ENCODE assay signal across 19 cellular contexts in the genomic region with DNA sequence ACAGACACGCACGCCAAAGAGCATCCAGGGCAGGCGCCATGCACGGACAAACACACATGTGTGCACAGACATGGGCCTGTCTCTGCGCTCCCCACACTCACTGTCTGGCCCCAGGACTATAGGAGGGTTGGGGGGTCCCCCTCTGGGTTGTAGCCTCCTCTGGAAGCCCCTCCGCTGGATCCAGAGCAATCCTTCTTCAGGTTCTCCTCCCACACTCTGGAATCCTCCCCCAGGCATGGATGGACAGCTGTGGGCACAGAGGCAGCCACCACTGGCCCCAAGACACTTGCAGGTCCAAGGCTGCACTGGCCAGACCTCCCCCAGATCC. TPM values are rescaled to one million over a fixed set of nuclear protein-coding genes. Genes with fewer than 3 reads are reported as not detected.
A peak's percentile ranks its signal among the peaks of the same experiment; 100 is the strongest.
DNase-seq lines count a peak whose midpoint lies in the region; ATAC-seq, FAIRE-seq and TF ChIP-seq lines count a peak whose summit lies in the region.
"Had no signal": no experiment of that assay in that cellular context is flagged by ENCODE, and none has a peak within 500 bp of the region (broad histone marks: within the 10 kb centered on the region; RNA-seq: fewer than 3 reads in every experiment).

No MANE protein-coding gene starts in this region.

- H3K4me3 ChIP-seq in kidney (ENCODE audit: low read length in 2 of 2) = no peak overlapping the region
- H3K4me3 ChIP-seq in sigmoid colon = no peak overlapping the region
- H3K4me3 ChIP-seq: GM23248 had no signal

- peak; percentile 2 for DNase-seq in Ammon's horn (ENCODE audit: low spot score)
- DNase-seq in GM19238 (ENCODE audit: insufficient read length, low spot score) = peak; percentile 7
- DNase-seq in kidney = peak; percentile 59
- peak; percentile 35 for DNase-seq in sigmoid colon
- DNase-seq in H54 (ENCODE audit: insufficient read length, low spot score) = no peak
- no peak for DNase-seq in activated naive CD8-positive, alpha-beta T cell treated with anti-CD3 and anti-CD28 coated beads for 36 hours
- DNase-seq: CD8-positive, alpha-beta T cell; COR-L47; DND-41; GDM1; GM23248; IMR-90 had no signal

- no peak for TF ChIP-seq EP300 in sigmoid colon (IDR thresholded peaks at IDR 0.05)

- H3K27ac ChIP-seq in kidney (ENCODE audit: low read depth in 2 of 2, low read length in 2 of 2) (no peak overlapping the region), sigmoid colon (no peak overlapping the region)
- H3K27ac ChIP-seq: GM23248 had no signal

- H3K4me1 ChIP-seq in kidney (ENCODE audit: control insufficient read depth in 1 of 2, insufficient read depth in 1 of 2, low read depth in 1 of 2, low read length in 2 of 2) = peaks cover 6 to 10% of the 10 kb centered on the region in 2 donors
- no peaks in the 10 kb centered on the region for H3K4me1 ChIP-seq in sigmoid colon

- no peaks in the 10 kb centered on the region for H3K36me3 Mint-ChIP-seq in activated naive CD8-positive, alpha-beta T cell treated with anti-CD3 and anti-CD28 coated beads for 36 hours
- H3K36me3 Mint-ChIP-seq: CD14-positive monocyte; CD8-positive, alpha-beta T cell had no signal

- no peak overlapping the region for H3K4me3 Mint-ChIP-seq in activated naive CD8-positive, alpha-beta T cell treated with anti-CD3 and anti-CD28 coated beads for 36 hours
- H3K4me3 Mint-ChIP-seq: CD14-positive monocyte; CD8-positive, alpha-beta T cell had no signal

- ATAC-seq in SK-N-SH treated with all-trans-retinoic acid at 6 μM for 48 hours = no peak
- ATAC-seq: CD8-positive, alpha-beta T cell had no signal

- H3K4me1 Mint-ChIP-seq in activated naive CD8-positive, alpha-beta T cell treated with anti-CD3 and anti-CD28 coated beads for 36 hours = peaks cover 18% of the 10 kb centered on the region

- H3K27me3 Mint-ChIP-seq in activated naive CD8-positive, alpha-beta T cell treated with anti-CD3 and anti-CD28 coated beads for 36 hours = no peaks in the 10 kb centered on the region

- intact Hi-C loops in kidney (cut with DNase I) = no loop called here
- intact Hi-C loops in sigmoid colon (cut with DNase I) = no loop called here

- no peak for TF ChIP-seq CTCF in kidney (IDR thresholded peaks at IDR 0.05; ENCODE audit: borderline replicate concordance, extremely low read depth, insufficient read depth)
- TF ChIP-seq CTCF in sigmoid colon (IDR thresholded peaks at IDR 0.05) = no peak

- no peak for FAIRE-seq in kidney (lab: Jason Lieb, UNC)
- no peak for FAIRE-seq in H54 (lab: Jason Lieb, UNC)
- FAIRE-seq: A204.1, GM12892 had no signal

- TF ChIP-seq POLR2A in sigmoid colon (IDR thresholded peaks at IDR 0.05) (no peak), H54 (IDR thresholded peaks at IDR 0.05; ENCODE audit: low read depth, low read length) (no peak)

- 95 to 97% methylated on average over 6 of the region's 6 CpGs for WGBS in sigmoid colon, 2 donors

- H3K27ac Mint-ChIP-seq in activated naive CD8-positive, alpha-beta T cell treated with anti-CD3 and anti-CD28 coated beads for 36 hours = no peak overlapping the region
- H3K27ac Mint-ChIP-seq: CD14-positive monocyte; CD8-positive, alpha-beta T cell had no signal

- H3K36me3 ChIP-seq in kidney (ENCODE audit: control insufficient read depth in 1 of 2, insufficient read depth in 2 of 2, low read length in 2 of 2) = no peaks in the 10 kb centered on the region
- no peaks in the 10 kb centered on the region for H3K36me3 ChIP-seq in sigmoid colon

- H3K9ac ChIP-seq in kidney (ENCODE audit: low read length in 2 of 2) = no peak overlapping the region
- H3K9ac ChIP-seq: GM23248 had no signal

- no peaks in the 10 kb centered on the region for H3K9me3 Mint-ChIP-seq in activated naive CD8-positive, alpha-beta T cell treated with anti-CD3 and anti-CD28 coated beads for 36 hours
- H3K9me3 Mint-ChIP-seq: CD8-positive, alpha-beta T cell had no signal

- peaks cover 0 to 8% (median 0%) of the 10 kb centered on the region in 3 donors for H3K27me3 ChIP-seq in sigmoid colon

- H3K9me3 ChIP-seq in kidney (ENCODE audit: control insufficient read depth in 1 of 2, low read length in 2 of 2) (no peaks in the 10 kb centered on the region), sigmoid colon (no peaks in the 10 kb centered on the region)

TF ChIP-seq in SK-N-SH treated with all-trans-retinoic acid at 6 μM for 48 hours, 23 proteins besides CTCF, POLR2A, EP300 and RAD21:
- no peak for TF ChIP-seq ZNF565 (CRISPR knock-in tag; conservative IDR thresholded peaks at IDR 0.05; ENCODE audit: low read depth)
- TF ChIP-seq ZNF8 (CRISPR knock-in tag; IDR thresholded peaks at IDR 0.05) = no peak
- no peak for TF ChIP-seq RARB (CRISPR knock-in tag; IDR thresholded peaks at IDR 0.05)
- no peak for TF ChIP-seq ZC3H10 (CRISPR knock-in tag; IDR thresholded peaks at IDR 0.05)
- TF ChIP-seq ISL1 (CRISPR knock-in tag; IDR thresholded peaks at IDR 0.05) = no peak
- TF ChIP-seq, protein P1, sequence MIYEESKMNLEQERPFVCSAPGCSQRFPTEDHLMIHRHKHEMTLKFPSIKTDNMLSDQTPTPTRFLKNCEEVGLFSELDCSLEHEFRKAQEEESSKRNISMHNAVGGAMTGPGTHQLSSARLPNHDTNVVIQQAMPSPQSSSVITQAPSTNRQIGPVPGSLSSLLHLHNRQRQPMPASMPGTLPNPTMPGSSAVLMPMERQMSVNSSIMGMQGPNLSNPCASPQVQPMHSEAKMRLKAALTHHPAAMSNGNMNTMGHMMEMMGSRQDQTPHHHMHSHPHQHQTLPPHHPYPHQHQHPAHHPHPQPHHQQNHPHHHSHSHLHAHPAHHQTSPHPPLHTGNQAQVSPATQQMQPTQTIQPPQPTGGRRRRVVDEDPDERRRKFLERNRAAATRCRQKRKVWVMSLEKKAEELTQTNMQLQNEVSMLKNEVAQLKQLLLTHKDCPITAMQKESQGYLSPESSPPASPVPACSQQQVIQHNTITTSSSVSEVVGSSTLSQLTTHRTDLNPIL (CRISPR knock-in tag; IDR thresholded peaks at IDR 0.05; ENCODE audit: low read depth) = no peak
- no peak for TF ChIP-seq POU6F1 (CRISPR knock-in tag; IDR thresholded peaks at IDR 0.05; ENCODE audit: borderline replicate concordance, low read depth)
- no peak for TF ChIP-seq TCF4 (CRISPR knock-in tag; IDR thresholded peaks at IDR 0.05; ENCODE audit: borderline replicate concordance)
TF ChIP-seq in SK-N-SH treated with all-trans-retinoic acid at 6 μM for 48 hours: peak in this region for 0.

RNA-seq across cellular contexts. Expression of gene TBX10, which starts 2.5 kb away (rescaled TPM):
- total RNA-seq in kidney = not detected
- polyA plus RNA-seq in kidney (ENCODE audit: insufficient read depth, low read depth, low replicate concordance) = not detected
- total RNA-seq in sigmoid colon = not detected
- polyA plus RNA-seq in sigmoid colon = 100 to 1,000 TPM in 1 of 3 donors, 10 to 100 TPM in 2; 15.8 to 109 (median 60.6) TPM
- not detected for total RNA-seq in activated naive CD8-positive, alpha-beta T cell treated with anti-CD3 and anti-CD28 coated beads for 36 hours
- total RNA-seq: CD8-positive, alpha-beta T cell; GM23248; H7; IMR-90 had no signal
- polyA plus RNA-seq: BJ, CD14-positive monocyte, GM23248, IMR-90 had no signal

RNA-seq across cellular contexts. Expression of gene ACY3, which starts 8.4 kb away (rescaled TPM):
- 7.7 TPM for total RNA-seq in kidney
- 111 TPM for polyA plus RNA-seq in kidney (ENCODE audit: insufficient read depth, low read depth, low replicate concordance)
- total RNA-seq in sigmoid colon = not detected
- polyA plus RNA-seq in sigmoid colon = 10 to 100 TPM; 12.4 to 16.6 (median 16.2) TPM
- under 1 TPM; 0.27 to 0.70 TPM for total RNA-seq in activated naive CD8-positive, alpha-beta T cell treated with anti-CD3 and anti-CD28 coated beads for 36 hours
- total RNA-seq: CD8-positive, alpha-beta T cell; GM23248; H7; IMR-90 had no signal
- polyA plus RNA-seq: BJ, GM23248, IMR-90 had no signal

RNA-seq across cellular contexts. Expression of gene NUDT8, which starts 12.4 kb away (rescaled TPM):
- total RNA-seq in kidney (11.9 TPM), sigmoid colon (10 to 100 TPM in 1 of 4 donors, 1 to 10 TPM in 3; 3.6 to 10.9 (median 7.0) TPM)
- polyA plus RNA-seq in kidney (ENCODE audit: insufficient read depth, low read depth, low replicate concordance) (57.0 TPM), sigmoid colon (10 to 100 TPM; 29.6 to 63.1 (median 51.1) TPM)
- total RNA-seq in activated naive CD8-positive, alpha-beta T cell treated with anti-CD3 and anti-CD28 coated beads for 36 hours = 10 to 100 TPM; 30.2 to 31.0 TPM

RNA-seq across cellular contexts. Expression of gene ALDH3B2, which starts 32.3 kb away (rescaled TPM):
- total RNA-seq in kidney (1.6 TPM), sigmoid colon (not detected)
- polyA plus RNA-seq in kidney (ENCODE audit: insufficient read depth, low read depth, low replicate concordance) (2.1 TPM), sigmoid colon (under 1 TPM in 1 of 3 donors, not detected in 2; 0.38 TPM)
- not detected for total RNA-seq in activated naive CD8-positive, alpha-beta T cell treated with anti-CD3 and anti-CD28 coated beads for 36 hours
- total RNA-seq: CD8-positive, alpha-beta T cell; GM23248; H7; HT-29; IMR-90 had no signal
- polyA plus RNA-seq: BJ, CD14-positive monocyte, GM23248, IMR-90 had no signal

RNA-seq across cellular contexts. Expression of gene NDUFV1, which starts 35.4 kb away (rescaled TPM):
- total RNA-seq in kidney = 191 TPM
- polyA plus RNA-seq in kidney (ENCODE audit: insufficient read depth, low read depth, low replicate concordance) = 395 TPM
- total RNA-seq in sigmoid colon = 100 to 1,000 TPM; 152 to 286 (median 203) TPM
- 100 to 1,000 TPM; 169 to 268 (median 254) TPM for polyA plus RNA-seq in sigmoid colon
- total RNA-seq in activated naive CD8-positive, alpha-beta T cell treated with anti-CD3 and anti-CD28 coated beads for 36 hours = 100 to 1,000 TPM; 317 to 321 TPM

Comparison
In these comparisons a context has a peak if more than half of its experiments do, and no peak if none do; other contexts are left out.
1. DNase-seq: peak in Ammon's horn (single experiment), GM19238 (single experiment), kidney (single experiment) and sigmoid colon (single experiment); none in H54 (single experiment) and activated naive CD8-positive, alpha-beta T cell treated with anti-CD3 and anti-CD28 coated beads for 36 hours (single experiment).